1 cellular context compared by ENCODE assay signal in the genomic region with DNA sequence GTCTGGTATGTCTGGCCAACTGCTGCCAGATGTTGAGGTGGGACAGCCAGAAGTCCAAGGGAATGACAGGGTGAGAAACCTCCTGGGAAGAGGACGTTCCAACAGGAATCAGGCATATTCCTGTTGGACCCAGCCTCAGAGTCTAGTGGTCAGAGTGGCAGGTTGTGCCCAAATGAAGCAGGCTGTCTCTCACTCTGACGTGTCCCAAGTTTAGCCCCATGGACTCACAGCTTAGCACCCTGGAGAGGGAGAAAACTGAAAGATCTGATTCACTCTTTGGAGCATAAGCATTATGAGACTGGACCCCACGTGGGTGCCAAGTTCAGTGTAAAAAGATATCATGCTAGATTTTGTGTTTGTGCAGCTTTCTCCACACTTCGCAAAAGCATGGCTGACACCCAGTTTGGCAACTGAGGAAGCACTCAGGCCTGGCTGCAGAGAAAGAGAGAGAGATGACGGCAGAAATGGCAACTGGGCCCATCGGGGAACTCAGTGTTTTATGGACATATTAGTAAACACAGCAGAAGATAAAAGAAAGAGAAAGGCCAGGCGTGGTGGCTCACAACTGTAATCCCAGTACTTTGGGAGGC.
TF ChIP-seq lines count a peak whose summit lies in the region.

No MANE protein-coding gene starts in this region.

TF ChIP-seq in K562, 482 proteins besides CTCF, POLR2A, EP300 and RAD21 (continued from another document):
- TF ChIP-seq, protein P1, sequence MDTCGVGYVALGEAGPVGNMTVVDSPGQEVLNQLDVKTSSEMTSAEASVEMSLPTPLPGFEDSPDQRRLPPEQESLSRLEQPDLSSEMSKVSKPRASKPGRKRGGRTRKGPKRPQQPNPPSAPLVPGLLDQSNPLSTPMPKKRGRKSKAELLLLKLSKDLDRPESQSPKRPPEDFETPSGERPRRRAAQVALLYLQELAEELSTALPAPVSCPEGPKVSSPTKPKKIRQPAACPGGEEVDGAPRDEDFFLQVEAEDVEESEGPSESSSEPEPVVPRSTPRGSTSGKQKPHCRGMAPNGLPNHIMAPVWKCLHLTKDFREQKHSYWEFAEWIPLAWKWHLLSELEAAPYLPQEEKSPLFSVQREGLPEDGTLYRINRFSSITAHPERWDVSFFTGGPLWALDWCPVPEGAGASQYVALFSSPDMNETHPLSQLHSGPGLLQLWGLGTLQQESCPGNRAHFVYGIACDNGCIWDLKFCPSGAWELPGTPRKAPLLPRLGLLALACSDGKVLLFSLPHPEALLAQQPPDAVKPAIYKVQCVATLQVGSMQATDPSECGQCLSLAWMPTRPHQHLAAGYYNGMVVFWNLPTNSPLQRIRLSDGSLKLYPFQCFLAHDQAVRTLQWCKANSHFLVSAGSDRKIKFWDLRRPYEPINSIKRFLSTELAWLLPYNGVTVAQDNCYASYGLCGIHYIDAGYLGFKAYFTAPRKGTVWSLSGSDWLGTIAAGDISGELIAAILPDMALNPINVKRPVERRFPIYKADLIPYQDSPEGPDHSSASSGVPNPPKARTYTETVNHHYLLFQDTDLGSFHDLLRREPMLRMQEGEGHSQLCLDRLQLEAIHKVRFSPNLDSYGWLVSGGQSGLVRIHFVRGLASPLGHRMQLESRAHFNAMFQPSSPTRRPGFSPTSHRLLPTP (IDR thresholded peaks at IDR 0.05; ENCODE audit: borderline replicate concordance, extremely low read depth, insufficient read length), result no peak
